13 cellular contexts compared by ENCODE assay signal in the genomic region with DNA sequence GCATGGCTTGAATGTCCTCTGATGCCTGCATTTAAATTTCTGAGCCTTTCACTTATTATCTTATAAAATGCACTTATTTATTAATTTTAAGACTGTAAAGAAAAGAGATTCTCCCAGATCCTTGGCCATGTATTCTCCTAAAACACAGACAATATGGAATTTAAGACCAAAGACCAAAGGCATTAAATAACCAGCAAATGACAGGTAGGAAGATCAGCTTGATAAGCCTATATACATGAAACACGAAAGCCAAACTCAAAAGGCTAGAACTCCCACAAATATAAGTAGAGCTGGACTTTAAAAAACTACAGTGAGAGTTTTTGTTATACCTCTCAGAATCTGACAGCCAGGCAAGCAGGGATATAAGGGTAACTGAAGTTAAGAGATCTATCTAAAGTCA. TPM values are rescaled to one million over a fixed set of nuclear protein-coding genes. Genes with fewer than 3 reads are reported as not detected.
DNase-seq lines count a peak whose midpoint lies in the region; ATAC-seq and TF ChIP-seq lines count a peak whose summit lies in the region.
"Had no signal": no experiment of that assay in that cellular context is flagged by ENCODE, and none has a peak within 500 bp of the region (broad histone marks: within the 10 kb centered on the region; RNA-seq: fewer than 3 reads in every experiment).

No MANE protein-coding gene starts in this region.

- H3K9me3 ChIP-seq in AG04450 (ENCODE audit: control insufficient read depth, insufficient read depth, low read length) = no peaks in the 10 kb centered on the region
- H3K9me3 ChIP-seq in IMR-90 (ENCODE audit: control insufficient read depth, insufficient read depth, low read length) = no peaks in the 10 kb centered on the region
- no peaks in the 10 kb centered on the region for H3K9me3 ChIP-seq in psoas muscle
- H3K9me3 ChIP-seq: uterus had no signal

- H3K23ac ChIP-seq in IMR-90 (ENCODE audit: low read depth, low read length) (peak overlapping the region; percentile 61; the same call in 1 of the 2 replicates), mesendoderm (ENCODE audit: low read length) (no peak overlapping the region)

- H3K79me1 ChIP-seq in IMR-90 (ENCODE audit: low read depth in 1 of 2, low read length in 2 of 2) = peaks cover 9 to 78% of the 10 kb centered on the region in 2 experiments; a peak in 3 of 4 replicates
- peaks cover 30% of the 10 kb centered on the region for H3K79me1 ChIP-seq in mesendoderm (ENCODE audit: low read length)

- H2BK20ac ChIP-seq in IMR-90 (ENCODE audit: low read depth, low read length) = no peak overlapping the region

- intact Hi-C loops in IMR-90 (cut with micrococcal nuclease) = no loop called here
- intact Hi-C loops in psoas muscle (cut with DNase I) = loop anchor here (5.0 to 10.0 kb wide), 2 partner anchors 38 to 125 kb away; a partner anchor contains a TSS

- no peak overlapping the region for H2BK120ac ChIP-seq in IMR-90 (ENCODE audit: low read depth, low read length)
- no peak overlapping the region for H2BK120ac ChIP-seq in mesendoderm (ENCODE audit: low read depth, low read length)

- H3K79me2 ChIP-seq in mesendoderm (ENCODE audit: control insufficient read depth, insufficient read depth, low read length) = peaks cover 42% of the 10 kb centered on the region

- H3K4ac ChIP-seq in IMR-90 (ENCODE audit: low read depth, low read length) = peak overlapping the region; percentile 51; the same call in 1 of the 2 replicates
- no peak overlapping the region for H3K4ac ChIP-seq in mesendoderm (ENCODE audit: low read depth, low read length)

- peaks cover 5% of the 10 kb centered on the region; the same call in 1 of the 2 replicates for H3K36me3 ChIP-seq in IMR-90 (ENCODE audit: control insufficient read depth, insufficient read depth, low read length)
- no peaks in the 10 kb centered on the region for H3K36me3 ChIP-seq in psoas muscle (ENCODE audit: insufficient read depth in 1 of 2, low read depth in 1 of 2)
- no peaks in the 10 kb centered on the region for H3K36me3 ChIP-seq in H7 (replicated peaks; ENCODE audit: control insufficient read depth, insufficient read depth, low read length)
- H3K36me3 ChIP-seq in mesendoderm (ENCODE audit: control insufficient read depth, insufficient read depth, low read length) = no peaks in the 10 kb centered on the region
- H3K36me3 ChIP-seq: uterus had no signal

- WGBS in IMR-90 (ENCODE audit: extremely low coverage in 2 of 2, insufficient read length in 1 of 2), 2 experiments = no CpG with 5 or more reads among the region's 1 CpG
- WGBS in psoas muscle, 3 donors = 27 to 54% (median 32%) methylated on average over 1 of the region's 1 CpG
- no CpG with 5 or more reads among the region's 1 CpG for WGBS in mesendoderm (ENCODE audit: extremely low coverage, insufficient coverage, low lambda C conversion rate)

- no peak for TF ChIP-seq CTCF in AG04450 (IDR thresholded peaks at IDR 0.05; ENCODE audit: low read depth, low read length)
- no peak for TF ChIP-seq CTCF in IMR-90 (conservative IDR thresholded peaks at IDR 0.05; ENCODE audit: low read depth, low read length)
- no peak for TF ChIP-seq CTCF in psoas muscle (IDR thresholded peaks at IDR 0.05)

- in situ Hi-C loops in IMR-90 (cut with MboI; ENCODE audit: low sequenced_read_pairs) = loop anchor here (10.0 kb wide), 1 partner anchor 45 kb away; no protein-coding TSS in a partner anchor

- POLR2A ChIA-PET in AG04450 (lab: Yijun Ruan, JAX) = interaction anchor here (1.3 kb wide), 1 partner anchor 16 kb away, joined by 4 read pairs; no protein-coding TSS in a partner anchor
- POLR2A ChIA-PET in IMR-90 (lab: Charles Lee; ENCODE audit: unreplicated experiment) = no interaction called here

- H2BK15ac ChIP-seq in IMR-90 (ENCODE audit: low read depth, low read length) = no peak overlapping the region
- no peak overlapping the region for H2BK15ac ChIP-seq in mesendoderm (replicated peaks; ENCODE audit: low read depth)

- CTCF ChIA-PET in AG04450 (lab: Charles Lee) = interaction anchor here (1.0 to 1.3 kb wide), 3 partner anchors 13 to 42 kb away, joined by 3 to 7 read pairs (median 3); no protein-coding TSS in a partner anchor
- CTCF ChIA-PET in IMR-90 (lab: Yijun Ruan, JAX) = no interaction called here

- no peak overlapping the region for H3K56ac ChIP-seq in IMR-90 (ENCODE audit: extremely low read depth, insufficient read depth, low read length)
- no peak overlapping the region for H3K56ac ChIP-seq in mesendoderm (ENCODE audit: low read length)

- ATAC-seq in IMR-90 (ENCODE audit: low read depth) = no peak
- no peak for ATAC-seq in psoas muscle
- ATAC-seq in GM21528 (IDR thresholded peaks at IDR 0.05; ENCODE audit: low FRiP score, unreplicated experiment) = no peak
- ATAC-seq: activated T-cell treated with anti-CD3 and anti-CD28 coated beads, Interleukin-2, amount 50 U/mL, for 4 hours had no signal

- DNase-seq in AG04450 (ENCODE audit: low read depth, low spot score) = no peak
- DNase-seq in IMR-90 = no peak
- DNase-seq in epithelial cell of prostate (ENCODE audit: low read depth, low spot score) = no peak
- DNase-seq in psoas muscle = no peak
- DNase-seq in H7 = no peak
- no peak for DNase-seq in mesendoderm
- no peak for DNase-seq in AML-193 (lab: John Stamatoyannopoulos, UW)
- DNase-seq: activated T-cell treated with anti-CD3 and anti-CD28 coated beads, Interleukin-2, amount 50 U/mL, for 4 hours; NCI-H1436; stimulated activated CD4-positive, alpha-beta T cell treated with anti-CD3 and anti-CD28 coated beads, Interleukin-4, amount 100 ng/mL, for 4 hours; T-helper 2 cell had no signal

- no peak for TF ChIP-seq POLR2A in IMR-90 (IDR thresholded peaks at IDR 0.05; ENCODE audit: low read depth, low read length)

- H3K18ac ChIP-seq in IMR-90 (ENCODE audit: low read depth, low read length) (no peak overlapping the region), mesendoderm (ENCODE audit: low read length) (no peak overlapping the region)

- no TSS peak for BruUV-seq in IMR-90 (replicated peaks; lab: Mats Ljungman, UMichigan)

- H4K8ac ChIP-seq in IMR-90 (ENCODE audit: low read depth in 2 of 2, low read length in 2 of 2) = peak overlapping the region in 1 of 2 experiments; percentile 29; a peak in 1 of 4 replicates
- H4K8ac ChIP-seq in mesendoderm (ENCODE audit: low read depth, low read length) = no peak overlapping the region

- H4K5ac ChIP-seq in IMR-90 (ENCODE audit: low read depth, low read length) (no peak overlapping the region), mesendoderm (ENCODE audit: low read length) (no peak overlapping the region)

- no peak overlapping the region for H4K91ac ChIP-seq in IMR-90 (ENCODE audit: insufficient read depth, low read depth, low read length)

- peaks cover 42% of the 10 kb centered on the region for H3K9me1 ChIP-seq in IMR-90 (ENCODE audit: insufficient read depth, low read length)

- no peak overlapping the region for H3K14ac ChIP-seq in IMR-90 (replicated peaks; ENCODE audit: low read depth, low read length)

- dilution Hi-C loops in IMR-90 (cut with HindIII; ENCODE audit: low sequenced_read_pairs, unreplicated experiment) = no loop called here

- H2AK9ac ChIP-seq in IMR-90 (replicated peaks; ENCODE audit: low read depth, low read length, poor library complexity) = no peak overlapping the region

- peaks cover 37% of the 10 kb centered on the region for H3K4me1 ChIP-seq in IMR-90 (ENCODE audit: control insufficient read depth, insufficient read depth, low read length)
- H3K4me1 ChIP-seq in psoas muscle = peaks cover 85% of the 10 kb centered on the region
- peaks cover 8% of the 10 kb centered on the region for H3K4me1 ChIP-seq in mesendoderm (ENCODE audit: control insufficient read depth, low read depth, low read length)

- H2AK5ac ChIP-seq in IMR-90 (ENCODE audit: low read depth, low read length) (no peak overlapping the region), mesendoderm (ENCODE audit: low read length) (no peak overlapping the region)

- H3K4me3 ChIP-seq in AG04450 (ENCODE audit: low read depth, low read length) (no peak overlapping the region), IMR-90 (ENCODE audit: insufficient read depth, low read depth, low read length) (no peak overlapping the region), psoas muscle (peak overlapping the region; percentile 96), H7 (ENCODE audit: insufficient read depth, low read depth, low read length) (no peak overlapping the region), mesendoderm (ENCODE audit: low read length) (no peak overlapping the region)
- H3K4me3 ChIP-seq: uterus had no signal

- H2AFZ ChIP-seq in IMR-90 (replicated peaks; ENCODE audit: low read length, poor library complexity) = no peak overlapping the region

- no peak for TF ChIP-seq RAD21 in IMR-90 (IDR thresholded peaks at IDR 0.05; ENCODE audit: low read length)

- H3K27ac ChIP-seq in AG04450 (ENCODE audit: low read depth, low read length) = peak overlapping the region; percentile 11
- peak overlapping the region; percentile 4; the same call in 1 of the 2 replicates for H3K27ac ChIP-seq in IMR-90 (ENCODE audit: insufficient read depth, low read length)
- peak overlapping the region; percentile 98 for H3K27ac ChIP-seq in epithelial cell of prostate
- H3K27ac ChIP-seq in psoas muscle = peak overlapping the region; percentile 99
- no peak overlapping the region for H3K27ac ChIP-seq in mesendoderm (ENCODE audit: low read depth, low read length)

- H2BK5ac ChIP-seq in IMR-90 (ENCODE audit: low read depth, low read length, poor library complexity, severe bottlenecking) (no peak overlapping the region), mesendoderm (ENCODE audit: low read length) (no peak overlapping the region)

- peak overlapping the region; percentile 57 for H3K4me2 ChIP-seq in IMR-90 (ENCODE audit: low read depth, low read length)
- H3K4me2 ChIP-seq in mesendoderm (ENCODE audit: low read length) = no peak overlapping the region

- H3K27me3 ChIP-seq in AG04450 (ENCODE audit: control insufficient read depth, insufficient read depth, low read length) (no peaks in the 10 kb centered on the region), IMR-90 (ENCODE audit: control insufficient read depth, insufficient read depth, low read length) (no peaks in the 10 kb centered on the region), psoas muscle (ENCODE audit: insufficient read depth in 3 of 3, low read length in 2 of 3) (no peaks in the 10 kb centered on the region), H7 (ENCODE audit: control insufficient read depth, insufficient read depth, low read length) (no peaks in the 10 kb centered on the region), mesendoderm (ENCODE audit: insufficient read depth, low read length, poor library complexity) (no peaks in the 10 kb centered on the region)
- H3K27me3 ChIP-seq: uterus had no signal

- H4K20me1 ChIP-seq in IMR-90 (ENCODE audit: insufficient read depth, low read length) = peaks cover 86% of the 10 kb centered on the region

- H3K9ac ChIP-seq in IMR-90 (ENCODE audit: low read depth, low read length) = no peak overlapping the region
- no peak overlapping the region for H3K9ac ChIP-seq in mesendoderm (ENCODE audit: low read length)

RNA-seq across cellular contexts. Expression of a gene that starts 5.1 kb away (rescaled TPM):
- polyA plus RNA-seq in AG04450 (2011; rRNA removed) (161 and 182 TPM in 2 replicates), IMR-90 (2012; rRNA removed) (109 and 114 TPM in 2 replicates), psoas muscle (100 to 1,000 TPM; 112 to 164 (median 132) TPM)
- polyA minus RNA-seq in AG04450 (2011; rRNA and poly(A)+ RNA removed) = 120 and 127 TPM in 2 replicates
- total RNA-seq in IMR-90 (2012; rRNA removed) (39.4 and 40.8 TPM in 2 replicates), psoas muscle (100 to 1,000 TPM; 120 to 389 (median 273) TPM)
- polyA plus RNA-seq in IMR-90 (2012; cell fraction: cytosol; rRNA removed) = 104 and 105 TPM in 2 replicates
- polyA plus RNA-seq in IMR-90 (2012; cell fraction: nucleus; rRNA removed; ENCODE audit: low replicate concordance) = 86.2 and 114 TPM in 2 replicates
- total RNA-seq in H7 (2014; rRNA removed; shearing (Covaris generic)) = 42.1 and 67.3 TPM in 2 replicates
- 235 TPM for polyA plus RNA-seq in mesendoderm (2013, experiment 1 of 2)
- 239 TPM for polyA plus RNA-seq in mesendoderm (2013, experiment 2 of 2)
